ENCODE assay signal across 11 cellular contexts in the genomic region with DNA sequence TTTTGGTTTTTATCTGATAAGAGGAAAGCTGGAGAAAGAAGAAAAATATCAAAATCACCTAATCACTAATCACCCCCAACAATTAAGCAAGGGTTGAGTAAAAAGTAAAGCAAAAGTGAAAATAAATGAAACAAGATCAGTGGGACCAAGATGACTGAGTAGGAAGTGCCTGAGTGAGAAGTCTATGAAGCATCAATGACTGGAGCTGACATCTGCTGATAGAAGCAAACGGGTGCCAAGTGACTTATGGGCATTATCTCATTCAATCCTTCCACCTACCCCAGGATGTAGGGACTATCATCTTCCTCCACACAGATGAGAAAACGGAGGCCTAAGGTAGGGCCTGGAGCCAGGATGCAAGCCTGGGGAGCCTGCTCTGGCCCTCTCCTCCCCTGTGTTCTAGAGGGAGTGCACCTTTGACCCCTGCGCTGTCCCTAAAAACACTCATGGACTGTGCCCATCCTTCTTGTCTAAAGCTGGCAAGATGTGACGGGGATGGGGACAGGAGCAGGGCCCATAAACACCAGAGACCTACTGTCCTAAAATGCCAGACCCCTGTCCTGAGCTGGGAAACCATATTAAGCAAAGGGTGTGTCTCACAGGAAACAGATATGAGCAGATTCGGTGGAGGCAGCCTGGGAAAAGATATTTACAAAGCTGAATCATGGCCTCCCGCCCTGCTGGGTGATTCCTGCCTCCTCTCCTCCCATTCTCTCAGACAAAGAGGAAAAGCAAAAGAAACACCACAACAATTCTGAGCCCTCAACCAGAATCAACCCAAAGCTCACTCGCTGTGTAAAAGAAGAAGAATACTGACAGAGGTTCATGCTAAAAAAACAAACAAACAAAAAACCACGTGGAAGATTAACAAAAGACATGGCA.
A peak's percentile ranks its signal among the peaks of the same experiment; 100 is the strongest.
DNase-seq lines count a peak whose midpoint lies in the region; ATAC-seq, FAIRE-seq and TF ChIP-seq lines count a peak whose summit lies in the region.
"Had no signal": no experiment of that assay in that cellular context is flagged by ENCODE, and none has a peak within 500 bp of the region (broad histone marks: within the 10 kb centered on the region; RNA-seq: fewer than 3 reads in every experiment).

No MANE protein-coding gene starts in this region.

- CTCF ChIA-PET in endothelial cell of umbilical vein (lab: Charles Lee) = interaction anchor here (1.1 kb wide), 1 partner anchor 180 kb away, joined by 3 read pairs; no protein-coding TSS in a partner anchor

- H3K9ac ChIP-seq in endothelial cell of umbilical vein (replicated peaks; ENCODE audit: extremely low read depth, insufficient read depth, low read length) = no peak overlapping the region

- H3K27me3 ChIP-seq in SJSA1 (replicated peaks) (no peaks in the 10 kb centered on the region), endothelial cell of umbilical vein (ENCODE audit: control insufficient read depth in 2 of 2, insufficient read depth in 2 of 2, low read length in 2 of 2) (no peaks in the 10 kb centered on the region)

- H3K4me1 ChIP-seq in SJSA1 (replicated peaks) (peaks cover 17% of the 10 kb centered on the region), endothelial cell of umbilical vein (ENCODE audit: control insufficient read depth, extremely low read depth, insufficient read depth, low read length) (peaks cover 3% of the 10 kb centered on the region)

- intact Hi-C loops in left cardiac atrium (cut with DNase I) (no loop called here), Right ventricle myocardium inferior (cut with DNase I) (no loop called here), endothelial cell of umbilical vein (cut with micrococcal nuclease) (no loop called here)

- BruUV-seq in endothelial cell of umbilical vein (replicated peaks; lab: Mats Ljungman, UMichigan) = no TSS peak

- no peaks in the 10 kb centered on the region for H4K20me1 ChIP-seq in endothelial cell of umbilical vein (replicated peaks; ENCODE audit: control insufficient read depth, extremely low read depth, insufficient read depth, low read length)

- DNase-seq in left cardiac atrium = peak; percentile 32
- no peak for DNase-seq in Right ventricle myocardium inferior (ENCODE audit: missing footprints)
- DNase-seq in SJSA1 (ENCODE audit: low read depth in 1 of 2, low spot score in 2 of 2) = peak; percentile 48 to 67
- DNase-seq in endothelial cell of umbilical vein (ENCODE audit: low read depth, low spot score) = peak; percentile 13
- DNase-seq in type B pancreatic cell (ENCODE audit: extremely low spot score, unreplicated experiment) = no peak
- no peak for DNase-seq in NCI-H748 (lab: John Stamatoyannopoulos, UW; ENCODE audit: unreplicated experiment)
- no peak for DNase-seq in NK-92 treated with Interleukin-12 subunit alpha and Interleukin-12 subunit beta, amount 100 ng/mL, for 24 hours (lab: John Stamatoyannopoulos, UW)
- DNase-seq: NCI-H524 had no signal

- TF ChIP-seq CTCF in endothelial cell of umbilical vein (IDR thresholded peaks at IDR 0.05; ENCODE audit: extremely low read depth in 1 of 2, insufficient read depth in 1 of 2, low read depth in 1 of 2, low read length in 2 of 2) (no peak), type B pancreatic cell (conservative IDR thresholded peaks at IDR 0.05) (no peak)

- H3K36me3 Mint-ChIP-seq in type B pancreatic cell = no peaks in the 10 kb centered on the region

- FAIRE-seq in endothelial cell of umbilical vein (lab: Jason Lieb, UNC) = peak; percentile 70

- H3K27ac ChIP-seq in SJSA1 (peak overlapping the region; percentile 62), endothelial cell of umbilical vein (ENCODE audit: insufficient read depth, low read depth, low read length) (no peak overlapping the region)
- H3K27ac ChIP-seq: C4-2B had no signal

- TF ChIP-seq POLR2A in endothelial cell of umbilical vein (IDR thresholded peaks at IDR 0.05; ENCODE audit: low read depth, low read length) = no peak

- no peaks in the 10 kb centered on the region for H3K9me3 ChIP-seq in SJSA1 (replicated peaks)
- H3K9me3 ChIP-seq in endothelial cell of umbilical vein (replicated peaks; ENCODE audit: control insufficient read depth, insufficient read depth, low read length) = no peaks in the 10 kb centered on the region

- no peaks in the 10 kb centered on the region for H3K9me1 ChIP-seq in endothelial cell of umbilical vein (replicated peaks; ENCODE audit: control insufficient read depth, extremely low read depth, insufficient read depth, low read length)

- peak overlapping the region; percentile 1 for H3K4me3 Mint-ChIP-seq in type B pancreatic cell

- dilution Hi-C loops in endothelial cell of umbilical vein (cut with MboI; ENCODE audit: extremely low pct_ligation_motif_present, low sequenced_read_pairs) = no loop called here

- no peak overlapping the region for H3K4me2 ChIP-seq in endothelial cell of umbilical vein (ENCODE audit: insufficient read depth, low read length)

- H2AFZ ChIP-seq in endothelial cell of umbilical vein (ENCODE audit: low read depth, low read length) = peak overlapping the region; percentile 27

- H3K79me2 ChIP-seq in endothelial cell of umbilical vein (ENCODE audit: control insufficient read depth, insufficient read depth, low read length) = no peaks in the 10 kb centered on the region

- no peaks in the 10 kb centered on the region for H3K9me3 Mint-ChIP-seq in type B pancreatic cell

- H3K4me3 ChIP-seq in SJSA1 (no peak overlapping the region), endothelial cell of umbilical vein (replicated peaks in 1 of 3; ENCODE audit: insufficient read depth in 1 of 3, low read depth in 1 of 3, low read length in 3 of 3) (no peak overlapping the region)

- peaks cover 28% of the 10 kb centered on the region for H3K4me1 Mint-ChIP-seq in type B pancreatic cell (ENCODE audit: unreplicated experiment)

- H3K36me3 ChIP-seq in SJSA1 = no peaks in the 10 kb centered on the region
- H3K36me3 ChIP-seq in endothelial cell of umbilical vein (ENCODE audit: control insufficient read depth in 2 of 2, extremely low read depth in 1 of 2, insufficient read depth in 2 of 2, low read length in 2 of 2) = no peaks in the 10 kb centered on the region

- no peak overlapping the region for H3K27ac Mint-ChIP-seq in type B pancreatic cell

- peak in 1 of 2 donors; percentile 68 for ATAC-seq in left cardiac atrium
- ATAC-seq in Right ventricle myocardium inferior = no peak
- ATAC-seq in GM21786 (IDR thresholded peaks at IDR 0.05; ENCODE audit: unreplicated experiment) = no peak
- ATAC-seq: esophagus mucosa had no signal

- H3K27me3 Mint-ChIP-seq in type B pancreatic cell = no peaks in the 10 kb centered on the region

- POLR2A ChIA-PET in endothelial cell of umbilical vein (lab: Charles Lee) = no interaction called here

TF ChIP-seq in endothelial cell of umbilical vein, 7 proteins besides CTCF, POLR2A, EP300 and RAD21:
- TF ChIP-seq JUN (IDR thresholded peaks at IDR 0.05; ENCODE audit: borderline replicate concordance, insufficient read depth, insufficient read length, low read depth) (no peak), MYC (IDR thresholded peaks at IDR 0.05; ENCODE audit: low read depth, low read length) (no peak), MAX (IDR thresholded peaks at IDR 0.05; ENCODE audit: insufficient read depth, insufficient read length) (no peak), GATA2 (IDR thresholded peaks at IDR 0.05; ENCODE audit: insufficient read depth, insufficient read length, low read depth, low read length) (peak; percentile 45), EZH2 (IDR thresholded peaks at IDR 0.05; ENCODE audit: borderline replicate concordance, low read depth, low read length, severe bottlenecking) (no peak), FOS (IDR thresholded peaks at IDR 0.05; ENCODE audit: borderline replicate concordance, insufficient read depth, low read length) (no peak), POLR2AphosphoS5 (IDR thresholded peaks at IDR 0.05; ENCODE audit: insufficient read depth, low read depth, low read length) (no peak)

Comparison
In these comparisons a context has a peak if more than half of its experiments do, and no peak if none do; other contexts are left out.
1. DNase-seq: peak in left cardiac atrium (single experiment), SJSA1 (2 of 2) and endothelial cell of umbilical vein (single experiment); none in Right ventricle myocardium inferior (single experiment), type B pancreatic cell (single experiment), NCI-H748 (single experiment) and NK-92 treated with Interleukin-12 subunit alpha and Interleukin-12 subunit beta, amount 100 ng/mL, for 24 hours (single experiment).